In genomic region chr15:34582461-34583357, GRCh38 we compare ENCODE assay signal across 8 cellular contexts. TPM values are rescaled to one million over a fixed set of nuclear protein-coding genes. Genes with fewer than 3 reads are reported as not detected.
DNase-seq lines count a peak whose midpoint lies in the region; ATAC-seq, FAIRE-seq and TF ChIP-seq lines count a peak whose summit lies in the region.

No MANE protein-coding gene starts in this region.

- ATAC-seq in GM21423 (IDR thresholded peaks at IDR 0.05; ENCODE audit: unreplicated experiment) (peak; percentile 56), lower lobe of right lung (peak; percentile 81 to 87)
- peak; percentile 57 to 64 for ATAC-seq in stimulated activated naive B cell treated with anti-CD40 and anti-IgM and Interleukin-4, amounts not matched to agents 10 μg/mL and 1 μg/mL and 100 μg/mL, for 72 hours (replicated peaks)

- H3K27ac ChIP-seq in WERI-Rb-1, result peak overlapping the region; percentile 54
- H3K27ac ChIP-seq in lower lobe of right lung, result peak overlapping the region; percentile 46

- FAIRE-seq in HTR-8/SVneo (lab: Jason Lieb, UNC), result no peak

- peaks cover 5 to 9% of the 10 kb centered on the region in 2 donors for H3K27me3 Mint-ChIP-seq in stimulated activated naive B cell treated with anti-CD40 and anti-IgM and Interleukin-4, amounts not matched to agents 10 μg/mL and 1 μg/mL and 100 μg/mL, for 72 hours

- H3K4me3 ChIP-seq in WERI-Rb-1 (ENCODE audit: low read depth, low read length) (peak overlapping the region; percentile 96), lower lobe of right lung (peak overlapping the region; percentile 80)

- H3K27me3 ChIP-seq in WERI-Rb-1 (ENCODE audit: insufficient read depth, low read depth, severe bottlenecking) (no peaks in the 10 kb centered on the region), lower lobe of right lung (ENCODE audit: low read depth) (peaks cover 13% of the 10 kb centered on the region)

- H3K4me1 ChIP-seq in lower lobe of right lung, result peaks cover 15% of the 10 kb centered on the region

- H3K9me3 ChIP-seq in WERI-Rb-1 (ENCODE audit: severe bottlenecking) (no peaks in the 10 kb centered on the region), lower lobe of right lung (no peaks in the 10 kb centered on the region)

- peak; percentile 77 for DNase-seq in GM03348 (ENCODE audit: low spot score)
- peak; percentile 30 for DNase-seq in HTR-8/SVneo (ENCODE audit: insufficient read length, low spot score)
- DNase-seq in WERI-Rb-1, result peak; percentile 33
- DNase-seq in ecto neural progenitor cell (ENCODE audit: low spot score), result peak; percentile 66
- DNase-seq in lower lobe of right lung, result no peak
- DNase-seq in stimulated activated naive B cell treated with anti-CD40 and anti-IgM and Interleukin-4, amounts not matched to agents 10 μg/mL and 1 μg/mL and 100 μg/mL, for 72 hours, result peak; percentile 23
- DNase-seq in occipital lobe (lab: John Stamatoyannopoulos, UW), result no peak

- H3K36me3 ChIP-seq in WERI-Rb-1, result no peaks in the 10 kb centered on the region
- no peaks in the 10 kb centered on the region for H3K36me3 ChIP-seq in lower lobe of right lung

- peak overlapping the region; percentile 90 to 98 for H3K4me3 Mint-ChIP-seq in stimulated activated naive B cell treated with anti-CD40 and anti-IgM and Interleukin-4, amounts not matched to agents 10 μg/mL and 1 μg/mL and 100 μg/mL, for 72 hours

- H3K4me1 Mint-ChIP-seq in stimulated activated naive B cell treated with anti-CD40 and anti-IgM and Interleukin-4, amounts not matched to agents 10 μg/mL and 1 μg/mL and 100 μg/mL, for 72 hours, result peaks cover 36 to 59% of the 10 kb centered on the region in 2 donors

- H3K9me3 Mint-ChIP-seq in stimulated activated naive B cell treated with anti-CD40 and anti-IgM and Interleukin-4, amounts not matched to agents 10 μg/mL and 1 μg/mL and 100 μg/mL, for 72 hours, result no peaks in the 10 kb centered on the region

- TF ChIP-seq CTCF in WERI-Rb-1 (IDR thresholded peaks at IDR 0.05; ENCODE audit: low read depth, low read length) (no peak), lower lobe of right lung (IDR thresholded peaks at IDR 0.05) (no peak)

- intact Hi-C loops in lower lobe of right lung (cut with DNase I), result no loop called here

- H3K27ac Mint-ChIP-seq in stimulated activated naive B cell treated with anti-CD40 and anti-IgM and Interleukin-4, amounts not matched to agents 10 μg/mL and 1 μg/mL and 100 μg/mL, for 72 hours, result peak overlapping the region; percentile 85

- peaks cover 20 to 27% of the 10 kb centered on the region in 2 donors for H3K36me3 Mint-ChIP-seq in stimulated activated naive B cell treated with anti-CD40 and anti-IgM and Interleukin-4, amounts not matched to agents 10 μg/mL and 1 μg/mL and 100 μg/mL, for 72 hours

RNA-seq across cellular contexts. Expression of gene GOLGA8B, which starts 0.7 kb away (rescaled TPM):
- 55.5 TPM for total RNA-seq in lower lobe of right lung
- 39.9 TPM for total RNA-seq in occipital lobe

Comparison
In these comparisons a context has a peak if more than half of its experiments do, and no peak if none do; other contexts are left out.
1. DNase-seq: peak in GM03348 (single experiment), HTR-8/SVneo (single experiment), WERI-Rb-1 (single experiment), ecto neural progenitor cell (single experiment) and stimulated activated naive B cell treated with anti-CD40 and anti-IgM and Interleukin-4, amounts not matched to agents 10 μg/mL and 1 μg/mL and 100 μg/mL, for 72 hours (single experiment); none in lower lobe of right lung (single experiment) and occipital lobe (single experiment).
2. Peak in every context shown above with its lines, with median percentiles within 50 percentile points of each other: ATAC-seq.